In the genomic region with DNA sequence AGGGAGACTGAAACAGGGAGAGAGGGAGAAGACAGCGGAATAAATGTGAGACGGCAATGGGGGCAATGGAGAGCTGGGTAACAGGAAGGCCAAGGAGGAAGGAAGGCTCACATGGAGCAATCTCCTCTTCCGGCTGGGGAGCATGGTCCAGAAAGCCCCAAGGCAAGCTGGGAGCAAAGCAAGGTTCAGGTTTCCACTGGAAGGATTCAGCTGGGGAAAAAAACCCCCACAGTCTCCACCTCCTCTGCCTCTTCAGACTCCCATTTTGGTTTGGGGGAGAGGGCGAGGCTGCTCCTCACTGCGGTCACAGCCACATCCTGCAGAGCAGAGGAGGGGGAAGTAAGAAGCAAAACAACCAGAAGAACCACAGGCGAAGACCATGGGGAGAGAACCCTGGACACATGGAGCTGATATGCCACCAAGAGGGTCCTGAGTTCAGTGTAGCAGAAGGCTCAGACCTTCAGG, we compare ENCODE assay signal across 10 cellular contexts. TPM values are rescaled to one million over a fixed set of nuclear protein-coding genes. Genes with fewer than 3 reads are reported as not detected.
DNase-seq lines count a peak whose midpoint lies in the region; ATAC-seq and TF ChIP-seq lines count a peak whose summit lies in the region.
"Had no signal": no experiment of that assay in that cellular context is flagged by ENCODE, and none has a peak within 500 bp of the region (broad histone marks: within the 10 kb centered on the region; RNA-seq: fewer than 3 reads in every experiment).

No MANE protein-coding gene starts in this region.

- peaks cover 32% of the 10 kb centered on the region for H3K36me3 Mint-ChIP-seq in endodermal cell (ENCODE audit: low read depth)

- TF ChIP-seq POLR2A in heart left ventricle (IDR thresholded peaks at IDR 0.05), result no peak

- no peak overlapping the region for H3K4me3 Mint-ChIP-seq in endodermal cell

- ATAC-seq in heart left ventricle, result peak in 3 of 4 donors; percentile 26 to 48 (median 36)
- ATAC-seq in stimulated activated naive CD8-positive, alpha-beta T cell treated with anti-CD3 and anti-CD28 coated beads, Interleukin-15, Interleukin-2, amounts not matched to agents 100 U/mL and 50 U/mL, for 24 hours, result peak; percentile 53
- ATAC-seq in HG03097 (IDR thresholded peaks at IDR 0.05; ENCODE audit: low FRiP score, unreplicated experiment), result no peak
- ATAC-seq in GM21515 (IDR thresholded peaks at IDR 0.05; ENCODE audit: unreplicated experiment), result no peak

- H3K27ac Mint-ChIP-seq in endodermal cell, result no peak overlapping the region

- peaks cover 2% of the 10 kb centered on the region for H3K4me1 Mint-ChIP-seq in endodermal cell

- DNase-seq in KBM-7 (peak; percentile 97), heart left ventricle (no peak), endodermal cell (no peak), putamen (ENCODE audit: low spot score) (no peak)
- DNase-seq in activated CD4-positive, alpha-beta T cell treated with anti-CD3 and anti-CD28 coated beads, Interleukin-2, amount 50 U/mL, for 48 hours, result peak; percentile 72 to 77
- peak; percentile 74 for DNase-seq in stimulated activated naive CD8-positive, alpha-beta T cell treated with anti-CD3 and anti-CD28 coated beads, Interleukin-15, Interleukin-2, amounts not matched to agents 100 U/mL and 50 U/mL, for 24 hours

- no peak for TF ChIP-seq CTCF in heart left ventricle (IDR thresholded peaks at IDR 0.05)
- no peak for TF ChIP-seq CTCF in endodermal cell (conservative IDR thresholded peaks at IDR 0.05)

- H3K4me3 ChIP-seq in heart left ventricle (peak overlapping the region in 9 of 12 donors; percentile 0 to 71 (median 39)), endodermal cell (ENCODE audit: low read length) (no peak overlapping the region)

- no peak overlapping the region for H3K9ac ChIP-seq in endodermal cell (ENCODE audit: extremely low read depth, low read length, poor library complexity, severe bottlenecking)

- H3K36me3 ChIP-seq in heart left ventricle (peaks cover 0 to 57% (median 47%) of the 10 kb centered on the region in 9 donors), endodermal cell (ENCODE audit: control insufficient read depth, insufficient read depth, low read length) (peaks cover 45% of the 10 kb centered on the region)

- intact Hi-C loops in heart left ventricle (cut with DNase I), result loop anchor here in 8 of 10 donors (2.0 to 10.0 kb wide), 8 partner anchors 35 to 932 kb away; no protein-coding TSS in a partner anchor

- H3K27me3 ChIP-seq in heart left ventricle (no peaks in the 10 kb centered on the region), endodermal cell (ENCODE audit: control insufficient read depth, insufficient read depth, low read length, poor library complexity, severe bottlenecking) (no peaks in the 10 kb centered on the region)
- H3K27me3 ChIP-seq: pancreas had no signal

- H3K27me3 Mint-ChIP-seq in endodermal cell (ENCODE audit: insufficient read depth), result no peaks in the 10 kb centered on the region

- in situ Hi-C loops in KBM-7 (cut with MboI; ENCODE audit: low pct_unique_long_range_greater_than_20kb, low sequenced_read_pairs), result no loop called here

- H3K9me3 ChIP-seq in heart left ventricle, result no peaks in the 10 kb centered on the region
- no peaks in the 10 kb centered on the region for H3K9me3 ChIP-seq in endodermal cell (ENCODE audit: control insufficient read depth, low read length)
- H3K9me3 ChIP-seq: pancreas had no signal

- peak overlapping the region in 4 of 12 donors; percentile 34 to 94 (median 48) for H3K27ac ChIP-seq in heart left ventricle
- no peak overlapping the region for H3K27ac ChIP-seq in endodermal cell (ENCODE audit: low read depth, low read length)

- H3K4me1 ChIP-seq in heart left ventricle (peaks cover 0 to 43% (median 6%) of the 10 kb centered on the region in 12 donors), endodermal cell (ENCODE audit: control insufficient read depth, insufficient read depth, low read length) (no peaks in the 10 kb centered on the region)
- H3K4me1 ChIP-seq: pancreas had no signal

- H3K9me3 Mint-ChIP-seq in endodermal cell, result no peaks in the 10 kb centered on the region

- WGBS in heart left ventricle, 4 donors, result 76 to 87% (median 82%) methylated on average over 6 of the region's 6 CpGs
- WGBS in endodermal cell (ENCODE audit: insufficient coverage in 1 of 2, insufficient read length in 1 of 2), 2 experiments, result 90 to 92% methylated on average over 6 of the region's 6 CpGs

RNA-seq across cellular contexts. Expression of a gene that starts 0.7 kb away (rescaled TPM):
- 1 to 10 TPM in 6 of 9 donors, under 1 TPM in 3; 0.49 to 7.9 (median 1.3) TPM for total RNA-seq in heart left ventricle
- 1 to 10 TPM; 1.6 to 2.0 TPM for polyA plus RNA-seq in heart left ventricle
- not detected for total RNA-seq in endodermal cell
- polyA plus RNA-seq in endodermal cell (2013, experiment 1 of 2), result not detected
- not detected for polyA plus RNA-seq in endodermal cell (2013, experiment 2 of 2)
- total RNA-seq: astrocyte had no signal

RNA-seq across cellular contexts. Expression of a gene that starts 8.6 kb away (rescaled TPM):
- total RNA-seq in heart left ventricle, result 10 to 100 TPM; 10.1 to 26.8 (median 13.0) TPM
- polyA plus RNA-seq in heart left ventricle, result 10 to 100 TPM in 1 of 2 donors, 1 to 10 TPM in 1; 6.8 to 14.7 TPM
- total RNA-seq in endodermal cell, result 10 to 100 TPM in 1 of 2 donors, 1 to 10 TPM in 1; 9.1 to 13.0 TPM
- 14.1 TPM for polyA plus RNA-seq in endodermal cell (2013, experiment 1 of 2)
- polyA plus RNA-seq in endodermal cell (2013, experiment 2 of 2), result 12.1 TPM

RNA-seq across cellular contexts. Expression of a gene that starts 8.8 kb away (rescaled TPM):
- total RNA-seq in heart left ventricle (10 to 100 TPM; 11.5 to 28.4 (median 17.5) TPM), endodermal cell (10 to 100 TPM; 41.1 to 44.8 TPM)
- 10 to 100 TPM; 33.0 to 44.4 TPM for polyA plus RNA-seq in heart left ventricle
- 50.6 TPM for polyA plus RNA-seq in endodermal cell (2013, experiment 1 of 2)
- 43.5 TPM for polyA plus RNA-seq in endodermal cell (2013, experiment 2 of 2)

RNA-seq across cellular contexts. Expression of a gene that starts 10.7 kb away (rescaled TPM):
- total RNA-seq in heart left ventricle, result 10 to 100 TPM; 36.4 to 97.1 (median 50.8) TPM
- 10 to 100 TPM; 16.4 to 85.0 TPM for polyA plus RNA-seq in heart left ventricle
- total RNA-seq in endodermal cell, result 10 to 100 TPM; 23.8 to 26.5 TPM
- 33.4 TPM for polyA plus RNA-seq in endodermal cell (2013, experiment 1 of 2)
- polyA plus RNA-seq in endodermal cell (2013, experiment 2 of 2), result 32.0 TPM

RNA-seq across cellular contexts. Expression of a gene that starts 18.7 kb away (rescaled TPM):
- under 1 TPM in 3 of 9 donors, not detected in 6; 0.37 to 0.61 (median 0.50) TPM for total RNA-seq in heart left ventricle
- not detected for polyA plus RNA-seq in heart left ventricle
- 1 to 10 TPM; 1.0 to 1.9 TPM for total RNA-seq in endodermal cell
- 0.64 TPM for polyA plus RNA-seq in endodermal cell (2013, experiment 1 of 2)
- polyA plus RNA-seq in endodermal cell (2013, experiment 2 of 2), result not detected
- polyA plus RNA-seq: pancreas had no signal

Comparison
In these comparisons a context has a peak if more than half of its experiments do, and no peak if none do; other contexts are left out.
1. DNase-seq: peak in KBM-7 (single experiment), activated CD4-positive, alpha-beta T cell treated with anti-CD3 and anti-CD28 coated beads, Interleukin-2, amount 50 U/mL, for 48 hours (2 of 2) and stimulated activated naive CD8-positive, alpha-beta T cell treated with anti-CD3 and anti-CD28 coated beads, Interleukin-15, Interleukin-2, amounts not matched to agents 100 U/mL and 50 U/mL, for 24 hours (single experiment); none in heart left ventricle (0 of 5), endodermal cell (single experiment) and putamen (single experiment).
2. ATAC-seq: peak in heart left ventricle (3 of 4) and stimulated activated naive CD8-positive, alpha-beta T cell treated with anti-CD3 and anti-CD28 coated beads, Interleukin-15, Interleukin-2, amounts not matched to agents 100 U/mL and 50 U/mL, for 24 hours (single experiment); none in HG03097 (single experiment) and GM21515 (single experiment).